Comparison of ENCODE assay signal across 1 cellular context in genomic region chr9:136808075-136808780, GRCh38.
TF ChIP-seq lines count a peak whose summit lies in the region.

No MANE protein-coding gene starts in this region.

TF ChIP-seq in HepG2, 621 proteins besides CTCF, POLR2A, EP300 and RAD21 (continues in another document):
- peak; percentile 10 for TF ChIP-seq SRSF1 (optimal IDR thresholded peaks at IDR 0.05; ENCODE audit: low read depth, low read length)
- no peak for TF ChIP-seq MAZ (IDR thresholded peaks at IDR 0.05; ENCODE audit: borderline replicate concordance, low read depth, low read length)
- no peak for TF ChIP-seq MAZ (CRISPR knock-in tag; IDR thresholded peaks at IDR 0.05; ENCODE audit: low read depth)
- peak; percentile 52; the same call in 1 of the 2 replicates for TF ChIP-seq ARNT2 (CRISPR knock-in tag; IDR thresholded peaks at IDR 0.05; ENCODE audit: low read depth)
- TF ChIP-seq REL (CRISPR knock-in tag; conservative IDR thresholded peaks at IDR 0.05), result 0 out of 2 replicates have a peak, but pooled peaks have one; percentile 23
- 0 out of 2 replicates have a peak, but pooled peaks have one; percentile 51 for TF ChIP-seq ZNF879 (CRISPR knock-in tag; IDR thresholded peaks at IDR 0.05)
- 0 out of 2 replicates have a peak, but pooled peaks have one; percentile 7 for TF ChIP-seq ZNF616 (CRISPR knock-in tag; IDR thresholded peaks at IDR 0.05; ENCODE audit: low read depth)
- TF ChIP-seq ZHX2 (IDR thresholded peaks at IDR 0.05; ENCODE audit: low read depth), result no peak; the same call in 1 of the 2 replicates
- TF ChIP-seq ZHX2 (CRISPR knock-in tag; IDR thresholded peaks at IDR 0.05; ENCODE audit: borderline replicate concordance), result 0 out of 2 replicates have a peak, but pooled peaks have one; percentile 22
- TF ChIP-seq ZBTB2 (CRISPR knock-in tag; IDR thresholded peaks at IDR 0.05; ENCODE audit: low read depth), result 0 out of 2 replicates have a peak, but pooled peaks have one; percentile 42
- peak; percentile 50; the same call in 1 of the 2 replicates for TF ChIP-seq ZSCAN20 (CRISPR knock-in tag; IDR thresholded peaks at IDR 0.05; ENCODE audit: borderline replicate concordance)
- TF ChIP-seq HNRNPK (IDR thresholded peaks at IDR 0.05; ENCODE audit: low read depth, low read length, poor library complexity, severe bottlenecking), result peak; percentile 13
- peak; percentile 35 for TF ChIP-seq ASH2L (IDR thresholded peaks at IDR 0.05; ENCODE audit: insufficient read length, low read depth, low read length)
- 0 out of 2 replicates have a peak, but pooled peaks have one; percentile 5 for TF ChIP-seq MYC (CRISPR knock-in tag; IDR thresholded peaks at IDR 0.05; ENCODE audit: borderline replicate concordance)
- TF ChIP-seq AGO1 (IDR thresholded peaks at IDR 0.05; ENCODE audit: low read depth, low read length, poor library complexity, severe bottlenecking), result peak; percentile 95
- peak; percentile 41; the same call in 1 of the 2 replicates for TF ChIP-seq UBTF (CRISPR knock-in tag; IDR thresholded peaks at IDR 0.05)
- no peak for TF ChIP-seq WIZ (CRISPR knock-in tag; IDR thresholded peaks at IDR 0.05)
- TF ChIP-seq PLSCR1 (CRISPR knock-in tag; IDR thresholded peaks at IDR 0.05; ENCODE audit: borderline replicate concordance), result peak; percentile 26; the same call in 1 of the 2 replicates
- TF ChIP-seq HOXA5 (CRISPR knock-in tag; IDR thresholded peaks at IDR 0.05), result no peak
- 0 out of 2 replicates have a peak, but pooled peaks have one; percentile 2 for TF ChIP-seq ZNF816 (CRISPR knock-in tag; IDR thresholded peaks at IDR 0.05; ENCODE audit: borderline replicate concordance)
- peak; percentile 52 for TF ChIP-seq POLR2G (IDR thresholded peaks at IDR 0.05; ENCODE audit: low read depth, low read length)
- 0 out of 2 replicates have a peak, but pooled peaks have one; percentile 27 for TF ChIP-seq CSRNP2 (CRISPR knock-in tag; conservative IDR thresholded peaks at IDR 0.05; ENCODE audit: low read depth)
- peak; percentile 62; the same call in 1 of the 2 replicates for TF ChIP-seq ZMAT3 (CRISPR knock-in tag; conservative IDR thresholded peaks at IDR 0.05)
- TF ChIP-seq GLI4 (CRISPR knock-in tag; IDR thresholded peaks at IDR 0.05; ENCODE audit: borderline replicate concordance), result no peak
- peak; percentile 6; the same call in 1 of the 2 replicates for TF ChIP-seq YEATS4 (CRISPR knock-in tag; IDR thresholded peaks at IDR 0.05; ENCODE audit: borderline replicate concordance)
- no peak for TF ChIP-seq HOXA7 (CRISPR knock-in tag; IDR thresholded peaks at IDR 0.05)
- TF ChIP-seq ZNF724P (CRISPR knock-in tag; IDR thresholded peaks at IDR 0.05; ENCODE audit: borderline replicate concordance), result peak; percentile 21; the same call in 1 of the 2 replicates
- TF ChIP-seq ZFYVE20 (CRISPR knock-in tag; IDR thresholded peaks at IDR 0.05; ENCODE audit: borderline replicate concordance, low read depth), result 0 out of 2 replicates have a peak, but pooled peaks have one; percentile 57
- 0 out of 2 replicates have a peak, but pooled peaks have one; percentile 20 for TF ChIP-seq ZNF784 (CRISPR knock-in tag; IDR thresholded peaks at IDR 0.05; ENCODE audit: borderline replicate concordance)
- TF ChIP-seq ZFY (CRISPR knock-in tag; IDR thresholded peaks at IDR 0.05), result peak; percentile 54; the same call in 1 of the 2 replicates
- peak; percentile 85 for TF ChIP-seq RBFOX2 (IDR thresholded peaks at IDR 0.05; ENCODE audit: low read depth, low read length)
- no peak for TF ChIP-seq ZBTB40 (IDR thresholded peaks at IDR 0.05)
- no peak for TF ChIP-seq ZBTB40 (CRISPR knock-in tag; IDR thresholded peaks at IDR 0.05)
- no peak for TF ChIP-seq PITX1 (CRISPR knock-in tag; IDR thresholded peaks at IDR 0.05)
